25 cellular contexts compared by ENCODE assay signal in the genomic region with DNA sequence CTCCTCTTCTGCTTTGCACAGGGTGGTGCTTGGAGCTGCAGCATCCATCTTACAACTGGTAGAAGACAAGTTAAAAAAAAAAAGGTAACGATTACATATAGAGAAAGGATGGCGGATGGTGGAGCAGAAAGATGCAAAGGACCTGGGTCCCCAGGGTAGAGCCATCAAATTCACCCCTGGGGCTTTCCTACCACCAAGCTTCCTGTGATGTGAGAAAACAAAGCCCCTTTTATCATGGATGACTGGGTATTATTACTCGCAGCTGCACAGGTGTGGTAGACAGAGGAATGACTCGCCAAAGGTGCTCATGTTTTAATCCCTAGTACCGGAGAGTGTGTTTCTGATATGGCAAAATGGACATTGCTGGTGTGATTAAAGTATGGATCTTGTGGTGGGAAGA. TPM values are rescaled to one million over a fixed set of nuclear protein-coding genes. Genes with fewer than 3 reads are reported as not detected.
DNase-seq lines count a peak whose midpoint lies in the region; ATAC-seq, FAIRE-seq and TF ChIP-seq lines count a peak whose summit lies in the region.
"Had no signal": no experiment of that assay in that cellular context is flagged by ENCODE, and none has a peak within 500 bp of the region (broad histone marks: within the 10 kb centered on the region; RNA-seq: fewer than 3 reads in every experiment).

No MANE protein-coding gene starts in this region.

- no peaks in the 10 kb centered on the region for H3K79me2 ChIP-seq in smooth muscle cell (ENCODE audit: low read depth)

- no peak overlapping the region for H3K27ac Mint-ChIP-seq in T-helper 2 cell treated with Interferon-gamma antibody and Interleukin-4, amounts not matched to agents 5 μg/mL and 100 μg/mL, for 36 hours
- H3K27ac Mint-ChIP-seq: activated CD4-positive, alpha-beta T cell treated with anti-CD3 and anti-CD28 coated beads, Interleukin-2, amount 10 ng/mL, durations not matched to agents 7 days and 5 days; activated naive CD4-positive, alpha-beta T cell treated with anti-CD3 and anti-CD28 coated beads for 36 hours; stimulated activated effector memory CD8-positive, alpha-beta T cell treated with anti-CD3 and anti-CD28 coated beads, Interleukin-12 subunit alpha, Interleukin-12 subunit beta, amount 100 ng/mL, for 72 hours had no signal

- H3K4me1 Mint-ChIP-seq in T-helper 2 cell treated with Interferon-gamma antibody and Interleukin-4, amounts not matched to agents 5 μg/mL and 100 μg/mL, for 36 hours (ENCODE audit: low read depth), result peaks cover 14% of the 10 kb centered on the region

- no peaks in the 10 kb centered on the region for H3K9me3 Mint-ChIP-seq in T-helper 2 cell treated with Interferon-gamma antibody and Interleukin-4, amounts not matched to agents 5 μg/mL and 100 μg/mL, for 36 hours
- H3K9me3 Mint-ChIP-seq: activated CD4-positive, alpha-beta T cell treated with anti-CD3 and anti-CD28 coated beads, Interleukin-2, amount 10 ng/mL, durations not matched to agents 7 days and 5 days; activated naive CD4-positive, alpha-beta T cell treated with anti-CD3 and anti-CD28 coated beads for 36 hours; stimulated activated effector memory CD8-positive, alpha-beta T cell treated with anti-CD3 and anti-CD28 coated beads, Interleukin-12 subunit alpha, Interleukin-12 subunit beta, amount 100 ng/mL, for 72 hours had no signal

- H4K20me1 ChIP-seq in smooth muscle cell (ENCODE audit: low read depth), result no peaks in the 10 kb centered on the region

- TF ChIP-seq EP300 in esophagus muscularis mucosa (IDR thresholded peaks at IDR 0.05), result no peak

- TF ChIP-seq POLR2A in esophagus muscularis mucosa (IDR thresholded peaks at IDR 0.05; ENCODE audit: low read depth) (no peak), GM12892 (IDR thresholded peaks at IDR 0.05; ENCODE audit: low read depth, low read length) (no peak)

- H3K4me3 Mint-ChIP-seq in T-helper 2 cell treated with Interferon-gamma antibody and Interleukin-4, amounts not matched to agents 5 μg/mL and 100 μg/mL, for 36 hours, result peak overlapping the region; percentile 78
- H3K4me3 Mint-ChIP-seq: activated CD4-positive, alpha-beta T cell treated with anti-CD3 and anti-CD28 coated beads, Interleukin-2, amount 10 ng/mL, durations not matched to agents 7 days and 5 days; activated naive CD4-positive, alpha-beta T cell treated with anti-CD3 and anti-CD28 coated beads for 36 hours had no signal

- DNase-seq in T-helper 2 cell treated with Interferon-gamma antibody and Interleukin-4, amounts not matched to agents 5 μg/mL and 100 μg/mL, for 36 hours (ENCODE audit: low spot score), result no peak
- DNase-seq in T-helper 2 cell, result no peak
- peak; percentile 66 for DNase-seq in NCI-H69 (lab: John Stamatoyannopoulos, UW)
- peak; percentile 29 for DNase-seq in esophagus muscularis mucosa (ENCODE audit: extremely low spot score)
- DNase-seq in GM12892 (ENCODE audit: insufficient read length), result no peak
- no peak for DNase-seq in smooth muscle cell (lab: John Stamatoyannopoulos, UW; ENCODE audit: unreplicated experiment)
- no peak for DNase-seq in WERI-Rb-1
- DNase-seq: activated CD4-positive, alpha-beta T cell treated with anti-CD3 and anti-CD28 coated beads, Interleukin-2, amount 10 ng/mL, durations not matched to agents 7 days and 5 days; activated naive CD4-positive, alpha-beta T cell treated with anti-CD3 and anti-CD28 coated beads for 36 hours; activated T-cell treated with anti-CD3 and anti-CD28 coated beads for 4 hours; colonic mucosa; DND-41; hypothalamus; KG1; left colon had no signal

- FAIRE-seq in GM12892 (lab: Jason Lieb, UNC), result no peak
- FAIRE-seq: A549, RCC 7860, TTC549 had no signal

- H3K9me3 ChIP-seq in esophagus muscularis mucosa (no peaks in the 10 kb centered on the region), smooth muscle cell (replicated peaks; ENCODE audit: low read depth) (no peaks in the 10 kb centered on the region), WERI-Rb-1 (ENCODE audit: severe bottlenecking) (no peaks in the 10 kb centered on the region)
- H3K9me3 ChIP-seq: colonic mucosa, HAP-1, right atrium auricular region had no signal

- no peak for ATAC-seq in HG03039 (IDR thresholded peaks at IDR 0.05; ENCODE audit: unreplicated experiment)
- ATAC-seq: A549; left colon; stimulated activated effector memory CD8-positive, alpha-beta T cell treated with anti-CD3 and anti-CD28 coated beads, Interleukin-12 subunit alpha, Interleukin-12 subunit beta, amount 100 ng/mL, for 72 hours had no signal

- H2AFZ ChIP-seq in smooth muscle cell (ENCODE audit: low read depth), result no peak overlapping the region

- no peak overlapping the region for H3K9ac ChIP-seq in smooth muscle cell (ENCODE audit: low read depth)

- H3K4me3 ChIP-seq in esophagus muscularis mucosa (no peak overlapping the region), smooth muscle cell (no peak overlapping the region), WERI-Rb-1 (ENCODE audit: low read depth, low read length) (no peak overlapping the region)
- H3K4me3 ChIP-seq: A549, colonic mucosa, HAP-1, right atrium auricular region, SK-N-MC had no signal

- H3K4me2 ChIP-seq in smooth muscle cell, result no peak overlapping the region
- H3K4me2 ChIP-seq: A549 had no signal

- H3K27me3 Mint-ChIP-seq in T-helper 2 cell treated with Interferon-gamma antibody and Interleukin-4, amounts not matched to agents 5 μg/mL and 100 μg/mL, for 36 hours (ENCODE audit: low read depth), result peaks cover 59% of the 10 kb centered on the region

- intact Hi-C loops in esophagus muscularis mucosa (cut with DNase I), result no loop called here

- no peak for TF ChIP-seq CTCF in esophagus muscularis mucosa (IDR thresholded peaks at IDR 0.05)
- no peak for TF ChIP-seq CTCF in smooth muscle cell (IDR thresholded peaks at IDR 0.05; ENCODE audit: borderline replicate concordance, insufficient read depth, poor library complexity, severe bottlenecking)
- TF ChIP-seq CTCF in WERI-Rb-1 (IDR thresholded peaks at IDR 0.05; ENCODE audit: low read depth, low read length), result no peak

- H3K36me3 ChIP-seq in esophagus muscularis mucosa (no peaks in the 10 kb centered on the region), smooth muscle cell (ENCODE audit: low read depth) (no peaks in the 10 kb centered on the region), WERI-Rb-1 (no peaks in the 10 kb centered on the region)
- H3K36me3 ChIP-seq: colonic mucosa, HAP-1, right atrium auricular region had no signal

- no peaks in the 10 kb centered on the region for H3F3A ChIP-seq in smooth muscle cell (ENCODE audit: low read depth)

- 97% methylated on average over 5 of the region's 5 CpGs for WGBS in esophagus muscularis mucosa
- 83% methylated on average over 5 of the region's 5 CpGs for WGBS in smooth muscle cell (ENCODE audit: low lambda C conversion rate)

- no peak overlapping the region for H3K27ac ChIP-seq in esophagus muscularis mucosa (replicated peaks in 1 of 4)
- no peak overlapping the region for H3K27ac ChIP-seq in smooth muscle cell (ENCODE audit: low read depth)
- H3K27ac ChIP-seq in WERI-Rb-1, result no peak overlapping the region
- H3K27ac ChIP-seq: A549, C4-2B, colonic mucosa, right atrium auricular region, SK-N-MC had no signal

- H3K27me3 ChIP-seq in esophagus muscularis mucosa (peaks cover 8 to 56% (median 25%) of the 10 kb centered on the region in 4 donors), smooth muscle cell (ENCODE audit: low read depth) (peaks cover 69% of the 10 kb centered on the region), WERI-Rb-1 (ENCODE audit: insufficient read depth, low read depth, severe bottlenecking) (peaks cover 95% of the 10 kb centered on the region)

- peaks cover 4% of the 10 kb centered on the region for H3K36me3 Mint-ChIP-seq in T-helper 2 cell treated with Interferon-gamma antibody and Interleukin-4, amounts not matched to agents 5 μg/mL and 100 μg/mL, for 36 hours (ENCODE audit: low read depth)
- H3K36me3 Mint-ChIP-seq: stimulated activated effector memory CD8-positive, alpha-beta T cell treated with anti-CD3 and anti-CD28 coated beads, Interleukin-12 subunit alpha, Interleukin-12 subunit beta, amount 100 ng/mL, for 72 hours had no signal

- H3K4me1 ChIP-seq in esophagus muscularis mucosa (peaks cover 9 to 15% (median 11%) of the 10 kb centered on the region in 4 donors), smooth muscle cell (ENCODE audit: low read depth) (peaks cover 6% of the 10 kb centered on the region)

RNA-seq across cellular contexts. Expression of a gene that starts 1.3 kb away (rescaled TPM):
- total RNA-seq in esophagus muscularis mucosa (not detected), smooth muscle cell (not detected in 2 replicates)
- 6.1 TPM for polyA plus RNA-seq in GM12892 (2012; ENCODE audit: missing spikeins)
- 0.18 TPM in 1 of 2 replicates, not detected in the other for polyA plus RNA-seq in smooth muscle cell
- total RNA-seq: activated naive CD4-positive, alpha-beta T cell treated with anti-CD3 and anti-CD28 coated beads for 36 hours; osteoblast had no signal
- polyA plus RNA-seq: A549 had no signal

RNA-seq across cellular contexts. Expression of a gene that starts 53.2 kb away (rescaled TPM):
- total RNA-seq in esophagus muscularis mucosa, result 1 to 10 TPM in 2 of 4 donors, under 1 TPM in 1, not detected in 1; 0.80 to 1.8 (median 1.1) TPM
- polyA plus RNA-seq in GM12892 (2012; ENCODE audit: missing spikeins), result 64.7 TPM
- total RNA-seq in smooth muscle cell, result 18.6 and 20.8 TPM in 2 replicates
- polyA plus RNA-seq in smooth muscle cell, result 8.6 and 9.1 TPM in 2 replicates

Comparison
In these comparisons a context has a peak if more than half of its experiments do, and no peak if none do; other contexts are left out.
1. DNase-seq: peak in NCI-H69 (single experiment) and esophagus muscularis mucosa (single experiment); none in T-helper 2 cell treated with Interferon-gamma antibody and Interleukin-4, amounts not matched to agents 5 μg/mL and 100 μg/mL, for 36 hours (single experiment), T-helper 2 cell (0 of 5), GM12892 (single experiment), smooth muscle cell (single experiment) and WERI-Rb-1 (single experiment).